Comparison of ENCODE assay signal across 13 cellular contexts in genomic region chr7:6536899-6537298, GRCh38. TPM values are rescaled to one million over a fixed set of nuclear protein-coding genes. Genes with fewer than 3 reads are reported as not detected.
A peak's percentile ranks its signal among the peaks of the same experiment; 100 is the strongest.
DNase-seq lines count a peak whose midpoint lies in the region; ATAC-seq, FAIRE-seq and TF ChIP-seq lines count a peak whose summit lies in the region.
"Had no signal": no experiment of that assay in that cellular context is flagged by ENCODE, and none has a peak within 500 bp of the region (broad histone marks: within the 10 kb centered on the region; RNA-seq: fewer than 3 reads in every experiment).

No MANE protein-coding gene starts in this region.

- TF ChIP-seq CTCF in suprapubic skin (IDR thresholded peaks at IDR 0.05): no peak

- FAIRE-seq in small intestine (lab: Jason Lieb, UNC): no peak

- 16% methylated on average over 14 of the region's 14 CpGs for WGBS in right cardiac atrium
- WGBS in suprapubic skin: 30% methylated on average over 7 of the region's 14 CpGs
- WGBS in small intestine, 3 donors: 10 to 24% (median 16%) methylated on average over 12 to 14 of the region's 14 CpGs

- no peaks in the 10 kb centered on the region for H3K36me3 ChIP-seq in suprapubic skin
- no peaks in the 10 kb centered on the region for H3K36me3 ChIP-seq in small intestine (ENCODE audit: control insufficient read depth in 2 of 2, insufficient read depth in 2 of 2, low read length in 2 of 2)
- H3K36me3 ChIP-seq: adrenal gland, gastrocnemius medialis, ovary had no signal

- TF ChIP-seq POLR2A in suprapubic skin (IDR thresholded peaks at IDR 0.05): no peak

- DNase-seq in NCI-H1436 (lab: John Stamatoyannopoulos, UW) (peak; percentile 50), NCI-H1436 treated with DMSO at 0.1 percent for 48 hours (lab: John Stamatoyannopoulos, UW) (no peak), NCI-H69 (lab: John Stamatoyannopoulos, UW) (peak; percentile 83), right cardiac atrium (no peak), suprapubic skin (ENCODE audit: low spot score in 2 of 2) (no peak), HT-29 (ENCODE audit: low spot score) (no peak), NCI-H226 (no peak), small intestine (no peak)
- DNase-seq: activated CD4-positive, CD25-positive, alpha-beta regulatory T cell treated with anti-CD3 and anti-CD28 coated beads, Interleukin-2, amount 50 U/mL, for 72 hours; adrenal gland; gastrocnemius medialis; ovary had no signal

- no peaks in the 10 kb centered on the region for H3K9me3 ChIP-seq in right cardiac atrium (ENCODE audit: control insufficient read depth, low read length)
- no peaks in the 10 kb centered on the region for H3K9me3 ChIP-seq in suprapubic skin
- H3K9me3 ChIP-seq in small intestine (ENCODE audit: control insufficient read depth, low read depth): no peaks in the 10 kb centered on the region
- H3K9me3 ChIP-seq: adrenal gland, gastrocnemius medialis, ovary had no signal

- ATAC-seq in right cardiac atrium: peak in 1 of 2 donors; percentile 28
- ATAC-seq: gastrocnemius medialis had no signal

- H3K27ac ChIP-seq in right cardiac atrium (ENCODE audit: low read length) (no peak overlapping the region), suprapubic skin (no peak overlapping the region), small intestine (ENCODE audit: low read depth in 1 of 2, low read length in 1 of 2) (no peak overlapping the region)
- H3K27ac ChIP-seq: adrenal gland, gastrocnemius medialis, HL-60, ovary had no signal

- H3K27me3 ChIP-seq in right cardiac atrium (ENCODE audit: control insufficient read depth, insufficient read depth): no peaks in the 10 kb centered on the region
- peaks cover 57% of the 10 kb centered on the region for H3K27me3 ChIP-seq in suprapubic skin
- peaks cover 7 to 9% of the 10 kb centered on the region in 2 donors for H3K27me3 ChIP-seq in small intestine (ENCODE audit: control insufficient read depth in 2 of 2, insufficient read depth in 2 of 2, low read length in 2 of 2)
- H3K27me3 ChIP-seq: ovary had no signal

- no peaks in the 10 kb centered on the region for H3K4me1 ChIP-seq in right cardiac atrium (ENCODE audit: control insufficient read depth, insufficient read depth, low read length)
- H3K4me1 ChIP-seq in suprapubic skin: peaks cover 11% of the 10 kb centered on the region
- H3K4me1 ChIP-seq in small intestine (ENCODE audit: control insufficient read depth in 2 of 2, insufficient read depth in 1 of 2, low read depth in 1 of 2, low read length in 1 of 2): no peaks in the 10 kb centered on the region
- H3K4me1 ChIP-seq: adrenal gland had no signal

- TF ChIP-seq EP300 in suprapubic skin (IDR thresholded peaks at IDR 0.05): no peak

- intact Hi-C loops in right cardiac atrium (cut with DNase I): no loop called here

- peak overlapping the region; percentile 39 for H3K4me3 ChIP-seq in right cardiac atrium (ENCODE audit: low read length)
- H3K4me3 ChIP-seq in suprapubic skin: peak overlapping the region; percentile 36
- H3K4me3 ChIP-seq in small intestine (ENCODE audit: low read depth in 1 of 2, low read length in 2 of 2): no peak overlapping the region
- H3K4me3 ChIP-seq: ovary had no signal

RNA-seq across cellular contexts. Expression of gene GRID2IP, which starts 14.4 kb away (rescaled TPM):
- total RNA-seq in right cardiac atrium (under 1 TPM in 2 of 4 donors, not detected in 2; 0.09 to 0.20 TPM), suprapubic skin (1 to 10 TPM in 1 of 4 donors, under 1 TPM in 3; 0.16 to 1.0 (median 0.62) TPM)
- polyA plus RNA-seq in right cardiac atrium (0.05 TPM), small intestine (under 1 TPM in 2 of 3 donors, not detected in 1; 0.22 to 0.34 TPM)
- total RNA-seq in HT-29 (2014; rRNA removed; shearing (Covaris generic)): not detected in 2 replicates

RNA-seq across cellular contexts. Expression of gene ZDHHC4, which starts 40.4 kb away (rescaled TPM):
- 10 to 100 TPM; 43.0 to 51.7 (median 46.3) TPM for total RNA-seq in right cardiac atrium
- polyA plus RNA-seq in right cardiac atrium: 37.1 TPM
- total RNA-seq in suprapubic skin: 10 to 100 TPM; 22.2 to 37.3 (median 26.2) TPM
- 40.8 and 42.1 TPM in 2 replicates for total RNA-seq in HT-29 (2014; rRNA removed; shearing (Covaris generic))
- polyA plus RNA-seq in small intestine: 10 to 100 TPM; 34.0 to 41.4 (median 38.6) TPM

RNA-seq across cellular contexts. Expression of gene INTS15, which starts 52.9 kb away (rescaled TPM):
- total RNA-seq in right cardiac atrium (10 to 100 TPM; 15.6 to 18.7 (median 17.3) TPM), suprapubic skin (10 to 100 TPM; 28.4 to 47.9 (median 39.4) TPM)
- polyA plus RNA-seq in right cardiac atrium (9.4 TPM), small intestine (10 to 100 TPM; 15.0 to 16.5 (median 16.2) TPM)
- 27.6 and 29.5 TPM in 2 replicates for total RNA-seq in HT-29 (2014; rRNA removed; shearing (Covaris generic))

RNA-seq across cellular contexts. Expression of gene KDELR2, which starts 52.9 kb away (rescaled TPM):
- total RNA-seq in right cardiac atrium (100 to 1,000 TPM in 1 of 4 donors, 10 to 100 TPM in 3; 56.0 to 114 (median 79.5) TPM), suprapubic skin (10 to 100 TPM; 62.4 to 70.5 (median 68.9) TPM)
- polyA plus RNA-seq in right cardiac atrium (58.1 TPM), small intestine (100 to 1,000 TPM in 1 of 3 donors, 10 to 100 TPM in 2; 85.9 to 181 (median 90.8) TPM)
- 93.0 and 114 TPM in 2 replicates for total RNA-seq in HT-29 (2014; rRNA removed; shearing (Covaris generic))

Comparison
In these comparisons a context has a peak if more than half of its experiments do, and no peak if none do; other contexts are left out.
1. DNase-seq: peak in NCI-H1436 (single experiment) and NCI-H69 (single experiment); none in NCI-H1436 treated with DMSO at 0.1 percent for 48 hours (single experiment), right cardiac atrium (0 of 3), suprapubic skin (0 of 2), HT-29 (single experiment), NCI-H226 (single experiment) and small intestine (single experiment).
2. H3K4me3 ChIP-seq: peak in right cardiac atrium (single experiment) and suprapubic skin (single experiment); none in small intestine (0 of 2).